ENCODE assay signal across 4 cellular contexts in the genomic region with DNA sequence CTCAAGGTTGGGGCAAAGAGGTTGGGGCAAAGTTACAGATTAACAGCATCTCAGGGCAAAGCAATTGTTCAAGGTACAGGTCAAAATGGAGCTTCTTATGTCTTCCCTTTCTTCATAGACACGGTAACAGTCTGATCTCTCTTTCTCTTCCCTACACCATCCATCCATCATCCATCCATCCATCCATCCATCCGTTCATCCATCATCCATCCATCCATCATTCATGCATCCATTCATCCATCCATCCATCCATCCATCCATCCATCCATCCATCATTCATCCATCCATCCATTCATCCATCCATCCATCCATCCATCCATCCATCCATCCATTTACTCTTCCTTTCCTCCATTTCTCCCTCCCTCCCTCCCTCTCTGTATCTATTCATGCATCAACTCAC. TPM values are rescaled to one million over a fixed set of nuclear protein-coding genes. Genes with fewer than 3 reads are reported as not detected.
"Had no signal": no experiment of that assay in that cellular context is flagged by ENCODE, and none has a peak within 500 bp of the region (broad histone marks: within the 10 kb centered on the region; RNA-seq: fewer than 3 reads in every experiment).

No MANE protein-coding gene starts in this region.

RNA-seq across cellular contexts. Expression of a gene that starts 32.5 kb away (rescaled TPM):
- total RNA-seq: M059J, MCF 10A, NCI-H460 had no signal

RNA-seq across cellular contexts. Expression of a gene that starts 37.2 kb away (rescaled TPM):
- total RNA-seq: LHCN-M2, M059J, MCF 10A, NCI-H460 had no signal
